ENCODE assay signal across 25 cellular contexts in genomic region chr6:112409311-112409710, GRCh38.
DNase-seq lines count a peak whose midpoint lies in the region; ATAC-seq and TF ChIP-seq lines count a peak whose summit lies in the region.
"Had no signal": no experiment of that assay in that cellular context is flagged by ENCODE, and none has a peak within 500 bp of the region (broad histone marks: within the 10 kb centered on the region; RNA-seq: fewer than 3 reads in every experiment).

No MANE protein-coding gene starts in this region.

- no peak for ATAC-seq in HG03135 (IDR thresholded peaks at IDR 0.05; ENCODE audit: unreplicated experiment)
- ATAC-seq: activated CD8-positive, alpha-beta memory T cell treated with anti-CD3 and anti-CD28 coated beads, Interleukin-2, amount 10 ng/mL, durations not matched to agents 7 days and 5 days; naive thymus-derived CD4-positive, alpha-beta T cell; stimulated activated memory B cell treated with anti-CD40 and anti-IgM and Interleukin-4, amounts not matched to agents 10 μg/mL and 1 μg/mL and 100 μg/mL, for 72 hours had no signal

- no peak overlapping the region for H3K4me2 ChIP-seq in GM23248 (ENCODE audit: unreplicated experiment)

- H3F3A ChIP-seq in GM23248 (ENCODE audit: insufficient read depth): no peaks in the 10 kb centered on the region

- no peaks in the 10 kb centered on the region for H3K27me3 ChIP-seq in GM23248 (replicated peaks; ENCODE audit: insufficient read depth)
- H3K27me3 ChIP-seq in SJCRH30: no peaks in the 10 kb centered on the region
- H3K27me3 ChIP-seq in ascending aorta: no peaks in the 10 kb centered on the region
- H3K27me3 ChIP-seq: dorsolateral prefrontal cortex, suprapubic skin had no signal

- H2AFZ ChIP-seq in GM23248: no peak overlapping the region

- no peaks in the 10 kb centered on the region for H3K9me2 ChIP-seq in GM23248 (ENCODE audit: insufficient read depth)

- peak; percentile 40 for DNase-seq in AG08395 (ENCODE audit: low spot score)
- peak; percentile 38 for DNase-seq in GM23248
- DNase-seq in SJCRH30: peak; percentile 73 to 81
- DNase-seq in fibroblast of peridontal ligament (ENCODE audit: extremely low read depth): peak; percentile 21
- DNase-seq in ascending aorta (ENCODE audit: low spot score in 2 of 2): no peak
- no peak for DNase-seq in NCI-H1694 treated with DMSO at 0.1 percent for 48 hours (lab: John Stamatoyannopoulos, UW)
- DNase-seq in 8988T: no peak
- DNase-seq: activated CD4-positive, alpha-beta T cell treated with anti-CD3 and anti-CD28 coated beads, Interleukin-2, amount 50 U/mL, for 1 hour; activated CD8-positive, alpha-beta memory T cell treated with anti-CD3 and anti-CD28 coated beads, Interleukin-2, amount 10 ng/mL, durations not matched to agents 7 days and 5 days; activated naive CD4-positive, alpha-beta T cell treated with anti-CD3 and anti-CD28 coated beads for 36 hours; central memory CD4-positive, alpha-beta T cell; dorsolateral prefrontal cortex; glutamatergic neuron; Kasumi-1; naive thymus-derived CD4-positive, alpha-beta T cell; NCI-H1048; NCI-H1930; OCI-M1; spleen; stimulated activated CD4-positive, alpha-beta T cell treated with anti-CD3 and anti-CD28 coated beads, Interleukin-4, amount 100 ng/mL, for 1 hour; T-helper 9 cell; WERI-Rb-1 had no signal

- H3K4me1 ChIP-seq in GM23248 (ENCODE audit: insufficient read depth) (peaks cover 4% of the 10 kb centered on the region; the same call in 1 of the 2 replicates), SJCRH30 (peaks cover 12% of the 10 kb centered on the region), ascending aorta (no peaks in the 10 kb centered on the region)
- H3K4me1 ChIP-seq: spleen, suprapubic skin had no signal

- H3K4me3 ChIP-seq in GM23248 (no peak overlapping the region), SJCRH30 (no peak overlapping the region), ascending aorta (no peak overlapping the region)
- H3K4me3 ChIP-seq: dorsolateral prefrontal cortex, spleen, suprapubic skin had no signal

- H3K36me3 ChIP-seq in GM23248 (ENCODE audit: low read depth) (no peaks in the 10 kb centered on the region), SJCRH30 (no peaks in the 10 kb centered on the region), ascending aorta (no peaks in the 10 kb centered on the region)
- H3K36me3 ChIP-seq: spleen, suprapubic skin, WERI-Rb-1 had no signal

- H3K27ac ChIP-seq in GM23248 (no peak overlapping the region), SJCRH30 (peak overlapping the region; percentile 69), ascending aorta (no peak overlapping the region)
- H3K27ac ChIP-seq: dorsolateral prefrontal cortex, spleen, suprapubic skin, WERI-Rb-1 had no signal

- in situ Hi-C loops in GM23248 (cut with MboI): no loop called here

- TF ChIP-seq CTCF in ascending aorta (IDR thresholded peaks at IDR 0.05): no peak

- WGBS in GM23248 (ENCODE audit: low coverage in 1 of 2, low lambda C conversion rate in 2 of 2, missing lambda C conversion rate in 2 of 2), 2 experiments: 41 to 42% methylated on average over 2 of the region's 2 CpGs

- intact Hi-C loops in ascending aorta (cut with DNase I): no loop called here

- H3K79me2 ChIP-seq in GM23248 (ENCODE audit: insufficient read depth): no peaks in the 10 kb centered on the region

- H3K9me3 ChIP-seq in GM23248 (ENCODE audit: low read depth): no peaks in the 10 kb centered on the region
- H3K9me3 ChIP-seq in SJCRH30 (replicated peaks): no peaks in the 10 kb centered on the region
- H3K9me3 ChIP-seq in ascending aorta: no peaks in the 10 kb centered on the region
- H3K9me3 ChIP-seq: spleen, suprapubic skin had no signal

- H4K20me1 ChIP-seq in GM23248 (ENCODE audit: insufficient read depth): no peaks in the 10 kb centered on the region

- no peak overlapping the region for H3K9ac ChIP-seq in GM23248

Comparison
In these comparisons a context has a peak if more than half of its experiments do, and no peak if none do; other contexts are left out.
1. DNase-seq: peak in AG08395 (single experiment), GM23248 (single experiment), SJCRH30 (2 of 2) and fibroblast of peridontal ligament (single experiment); none in ascending aorta (0 of 2), NCI-H1694 treated with DMSO at 0.1 percent for 48 hours (single experiment) and 8988T (single experiment).